1 cellular context compared by ENCODE assay signal in the genomic region with DNA sequence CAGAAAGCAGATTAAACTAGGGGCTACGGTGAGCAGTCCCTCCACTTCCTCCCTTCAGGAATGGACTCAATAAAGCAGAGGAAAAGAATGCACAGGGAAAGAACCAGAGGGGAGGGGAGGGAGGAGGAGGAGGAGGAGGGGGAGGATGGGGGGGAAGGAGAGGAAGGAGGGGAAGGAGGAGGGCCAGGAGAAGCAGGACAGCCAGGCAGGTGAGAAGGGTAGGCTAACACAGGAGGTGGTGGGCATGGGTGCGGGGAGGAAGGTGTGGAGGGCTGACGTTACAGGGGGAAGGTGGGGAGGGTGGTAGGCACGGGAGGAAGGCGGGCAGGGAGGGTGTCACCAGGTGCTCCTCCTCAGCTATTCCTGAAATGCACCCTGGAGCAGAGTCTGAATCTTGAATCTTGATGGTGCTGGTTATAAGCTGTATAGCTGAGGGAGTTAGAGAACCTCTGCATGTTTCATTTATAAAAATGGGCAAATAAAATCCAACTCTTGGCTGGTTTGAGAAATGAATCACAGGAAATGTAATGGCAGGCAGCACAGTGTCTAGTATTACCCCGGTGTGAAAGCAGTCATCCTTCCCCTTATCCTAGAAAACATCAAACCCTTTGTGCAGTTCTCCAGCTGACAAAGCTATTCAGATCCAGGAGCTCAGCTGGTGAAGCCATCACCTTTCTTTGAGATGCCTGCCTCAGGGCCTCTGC.
TF ChIP-seq lines count a peak whose summit lies in the region.

No MANE protein-coding gene starts in this region.

TF ChIP-seq in SK-N-SH, 30 proteins besides CTCF, POLR2A, EP300 and RAD21:
- TF ChIP-seq, protein P1, sequence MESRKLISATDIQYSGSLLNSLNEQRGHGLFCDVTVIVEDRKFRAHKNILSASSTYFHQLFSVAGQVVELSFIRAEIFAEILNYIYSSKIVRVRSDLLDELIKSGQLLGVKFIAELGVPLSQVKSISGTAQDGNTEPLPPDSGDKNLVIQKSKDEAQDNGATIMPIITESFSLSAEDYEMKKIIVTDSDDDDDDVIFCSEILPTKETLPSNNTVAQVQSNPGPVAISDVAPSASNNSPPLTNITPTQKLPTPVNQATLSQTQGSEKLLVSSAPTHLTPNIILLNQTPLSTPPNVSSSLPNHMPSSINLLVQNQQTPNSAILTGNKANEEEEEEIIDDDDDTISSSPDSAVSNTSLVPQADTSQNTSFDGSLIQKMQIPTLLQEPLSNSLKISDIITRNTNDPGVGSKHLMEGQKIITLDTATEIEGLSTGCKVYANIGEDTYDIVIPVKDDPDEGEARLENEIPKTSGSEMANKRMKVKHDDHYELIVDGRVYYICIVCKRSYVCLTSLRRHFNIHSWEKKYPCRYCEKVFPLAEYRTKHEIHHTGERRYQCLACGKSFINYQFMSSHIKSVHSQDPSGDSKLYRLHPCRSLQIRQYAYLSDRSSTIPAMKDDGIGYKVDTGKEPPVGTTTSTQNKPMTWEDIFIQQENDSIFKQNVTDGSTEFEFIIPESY (IDR thresholded peaks at IDR 0.05; ENCODE audit: borderline replicate concordance, low read depth), result no peak
- TF ChIP-seq, protein P2, sequence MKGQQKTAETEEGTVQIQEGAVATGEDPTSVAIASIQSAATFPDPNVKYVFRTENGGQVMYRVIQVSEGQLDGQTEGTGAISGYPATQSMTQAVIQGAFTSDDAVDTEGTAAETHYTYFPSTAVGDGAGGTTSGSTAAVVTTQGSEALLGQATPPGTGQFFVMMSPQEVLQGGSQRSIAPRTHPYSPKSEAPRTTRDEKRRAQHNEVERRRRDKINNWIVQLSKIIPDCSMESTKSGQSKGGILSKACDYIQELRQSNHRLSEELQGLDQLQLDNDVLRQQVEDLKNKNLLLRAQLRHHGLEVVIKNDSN (IDR thresholded peaks at IDR 0.05; ENCODE audit: borderline replicate concordance, low read depth), result no peak
- TF ChIP-seq CHD2 (IDR thresholded peaks at IDR 0.05; ENCODE audit: low read length, partially characterized antibody) (no peak), RFX5 (IDR thresholded peaks at IDR 0.05; ENCODE audit: low read length) (no peak), NFIC (IDR thresholded peaks at IDR 0.05; ENCODE audit: borderline replicate concordance) (peak; percentile 22; the same call in 1 of the 2 replicates), FOXM1 (IDR thresholded peaks at IDR 0.05; ENCODE audit: low read depth) (no peak), YY1 (IDR thresholded peaks at IDR 0.05; ENCODE audit: low read depth) (no peak), JUND (IDR thresholded peaks at IDR 0.05) (peak; percentile 39; the same call in 1 of the 2 replicates), TCF12 (IDR thresholded peaks at IDR 0.05) (peak; percentile 64; the same call in 1 of the 2 replicates), NRF1 (IDR thresholded peaks at IDR 0.05; ENCODE audit: low read depth, low read length) (no peak), GATA2 (CRISPR knock-in tag; IDR thresholded peaks at IDR 0.05) (no peak), FOSL2 (IDR thresholded peaks at IDR 0.05; ENCODE audit: borderline replicate concordance, low read depth) (peak; percentile 47; the same call in 1 of the 2 replicates), POLR2AphosphoS5 (IDR thresholded peaks at IDR 0.05; ENCODE audit: low read depth, low read length) (no peak; the same call in 1 of the 2 replicates), RXRA (IDR thresholded peaks at IDR 0.05; ENCODE audit: borderline replicate concordance, low read depth) (no peak), RCOR1 (IDR thresholded peaks at IDR 0.05; ENCODE audit: low read length) (no peak), TEAD4 (IDR thresholded peaks at IDR 0.05; ENCODE audit: borderline replicate concordance, insufficient read depth) (no peak), GABPA (IDR thresholded peaks at IDR 0.05; ENCODE audit: low read depth) (no peak), EZH2phosphoT487 (IDR thresholded peaks at IDR 0.05; ENCODE audit: borderline replicate concordance, low read depth) (no peak), ELF1 (IDR thresholded peaks at IDR 0.05) (no peak), SIN3A (IDR thresholded peaks at IDR 0.05; ENCODE audit: borderline replicate concordance, low read depth, low read length) (no peak), FOXJ3 (CRISPR knock-in tag; IDR thresholded peaks at IDR 0.05) (no peak), MXI1 (IDR thresholded peaks at IDR 0.05; ENCODE audit: low read depth, low read length) (no peak), MEF2A (IDR thresholded peaks at IDR 0.05; ENCODE audit: borderline replicate concordance, low read depth) (no peak), SMC3 (IDR thresholded peaks at IDR 0.05; ENCODE audit: low read depth, low read length) (no peak), TAF1 (IDR thresholded peaks at IDR 0.05; ENCODE audit: borderline replicate concordance, low read depth, low read length) (no peak)
- TF ChIP-seq, protein P3, sequence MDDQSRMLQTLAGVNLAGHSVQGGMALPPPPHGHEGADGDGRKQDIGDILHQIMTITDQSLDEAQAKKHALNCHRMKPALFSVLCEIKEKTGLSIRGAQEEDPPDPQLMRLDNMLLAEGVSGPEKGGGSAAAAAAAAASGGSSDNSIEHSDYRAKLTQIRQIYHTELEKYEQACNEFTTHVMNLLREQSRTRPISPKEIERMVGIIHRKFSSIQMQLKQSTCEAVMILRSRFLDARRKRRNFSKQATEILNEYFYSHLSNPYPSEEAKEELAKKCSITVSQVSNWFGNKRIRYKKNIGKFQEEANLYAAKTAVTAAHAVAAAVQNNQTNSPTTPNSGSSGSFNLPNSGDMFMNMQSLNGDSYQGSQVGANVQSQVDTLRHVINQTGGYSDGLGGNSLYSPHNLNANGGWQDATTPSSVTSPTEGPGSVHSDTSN (IDR thresholded peaks at IDR 0.05), result 0 out of 2 replicates have a peak, but pooled peaks have one; percentile 61
- TF ChIP-seq, protein P4, sequence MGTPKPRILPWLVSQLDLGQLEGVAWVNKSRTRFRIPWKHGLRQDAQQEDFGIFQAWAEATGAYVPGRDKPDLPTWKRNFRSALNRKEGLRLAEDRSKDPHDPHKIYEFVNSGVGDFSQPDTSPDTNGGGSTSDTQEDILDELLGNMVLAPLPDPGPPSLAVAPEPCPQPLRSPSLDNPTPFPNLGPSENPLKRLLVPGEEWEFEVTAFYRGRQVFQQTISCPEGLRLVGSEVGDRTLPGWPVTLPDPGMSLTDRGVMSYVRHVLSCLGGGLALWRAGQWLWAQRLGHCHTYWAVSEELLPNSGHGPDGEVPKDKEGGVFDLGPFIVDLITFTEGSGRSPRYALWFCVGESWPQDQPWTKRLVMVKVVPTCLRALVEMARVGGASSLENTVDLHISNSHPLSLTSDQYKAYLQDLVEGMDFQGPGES (IDR thresholded peaks at IDR 0.05; ENCODE audit: low read depth, low read length), result no peak
- TF ChIP-seq, protein P5, sequence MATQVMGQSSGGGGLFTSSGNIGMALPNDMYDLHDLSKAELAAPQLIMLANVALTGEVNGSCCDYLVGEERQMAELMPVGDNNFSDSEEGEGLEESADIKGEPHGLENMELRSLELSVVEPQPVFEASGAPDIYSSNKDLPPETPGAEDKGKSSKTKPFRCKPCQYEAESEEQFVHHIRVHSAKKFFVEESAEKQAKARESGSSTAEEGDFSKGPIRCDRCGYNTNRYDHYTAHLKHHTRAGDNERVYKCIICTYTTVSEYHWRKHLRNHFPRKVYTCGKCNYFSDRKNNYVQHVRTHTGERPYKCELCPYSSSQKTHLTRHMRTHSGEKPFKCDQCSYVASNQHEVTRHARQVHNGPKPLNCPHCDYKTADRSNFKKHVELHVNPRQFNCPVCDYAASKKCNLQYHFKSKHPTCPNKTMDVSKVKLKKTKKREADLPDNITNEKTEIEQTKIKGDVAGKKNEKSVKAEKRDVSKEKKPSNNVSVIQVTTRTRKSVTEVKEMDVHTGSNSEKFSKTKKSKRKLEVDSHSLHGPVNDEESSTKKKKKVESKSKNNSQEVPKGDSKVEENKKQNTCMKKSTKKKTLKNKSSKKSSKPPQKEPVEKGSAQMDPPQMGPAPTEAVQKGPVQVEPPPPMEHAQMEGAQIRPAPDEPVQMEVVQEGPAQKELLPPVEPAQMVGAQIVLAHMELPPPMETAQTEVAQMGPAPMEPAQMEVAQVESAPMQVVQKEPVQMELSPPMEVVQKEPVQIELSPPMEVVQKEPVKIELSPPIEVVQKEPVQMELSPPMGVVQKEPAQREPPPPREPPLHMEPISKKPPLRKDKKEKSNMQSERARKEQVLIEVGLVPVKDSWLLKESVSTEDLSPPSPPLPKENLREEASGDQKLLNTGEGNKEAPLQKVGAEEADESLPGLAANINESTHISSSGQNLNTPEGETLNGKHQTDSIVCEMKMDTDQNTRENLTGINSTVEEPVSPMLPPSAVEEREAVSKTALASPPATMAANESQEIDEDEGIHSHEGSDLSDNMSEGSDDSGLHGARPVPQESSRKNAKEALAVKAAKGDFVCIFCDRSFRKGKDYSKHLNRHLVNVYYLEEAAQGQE (IDR thresholded peaks at IDR 0.05; ENCODE audit: low read depth, low read length), result no peak
- TF ChIP-seq, protein P6, sequence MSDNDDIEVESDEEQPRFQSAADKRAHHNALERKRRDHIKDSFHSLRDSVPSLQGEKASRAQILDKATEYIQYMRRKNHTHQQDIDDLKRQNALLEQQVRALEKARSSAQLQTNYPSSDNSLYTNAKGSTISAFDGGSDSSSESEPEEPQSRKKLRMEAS (IDR thresholded peaks at IDR 0.05; ENCODE audit: low read depth), result 0 out of 2 replicates have a peak, but pooled peaks have one; percentile 20
- TF ChIP-seq, protein P7, sequence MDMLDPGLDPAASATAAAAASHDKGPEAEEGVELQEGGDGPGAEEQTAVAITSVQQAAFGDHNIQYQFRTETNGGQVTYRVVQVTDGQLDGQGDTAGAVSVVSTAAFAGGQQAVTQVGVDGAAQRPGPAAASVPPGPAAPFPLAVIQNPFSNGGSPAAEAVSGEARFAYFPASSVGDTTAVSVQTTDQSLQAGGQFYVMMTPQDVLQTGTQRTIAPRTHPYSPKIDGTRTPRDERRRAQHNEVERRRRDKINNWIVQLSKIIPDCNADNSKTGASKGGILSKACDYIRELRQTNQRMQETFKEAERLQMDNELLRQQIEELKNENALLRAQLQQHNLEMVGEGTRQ (IDR thresholded peaks at IDR 0.05; ENCODE audit: borderline replicate concordance, low read depth, low read length), result no peak
